14 cellular contexts compared by ENCODE assay signal in genomic region chr10:86393858-86394472, GRCh38. TPM values are rescaled to one million over a fixed set of nuclear protein-coding genes. Genes with fewer than 3 reads are reported as not detected.
"Had no signal": no experiment of that assay in that cellular context is flagged by ENCODE, and none has a peak within 500 bp of the region (broad histone marks: within the 10 kb centered on the region; RNA-seq: fewer than 3 reads in every experiment).

No MANE protein-coding gene starts in this region.

- ATAC-seq: heart left ventricle had no signal

- H3K9me3 Mint-ChIP-seq: memory B cell; stimulated activated naive CD8-positive, alpha-beta T cell treated with anti-CD3 and anti-CD28 coated beads, Interleukin-15, Interleukin-2, amounts not matched to agents 100 ng/mL and 50 ng/mL, for 24 hours had no signal

- H3K36me3 ChIP-seq: cardiac muscle cell, heart left ventricle, left ventricle myocardium inferior, sigmoid colon had no signal

- H3K36me3 Mint-ChIP-seq: memory B cell had no signal

- H3K4me3 Mint-ChIP-seq: memory B cell; stimulated activated naive CD8-positive, alpha-beta T cell treated with anti-CD3 and anti-CD28 coated beads, Interleukin-15, Interleukin-2, amounts not matched to agents 100 ng/mL and 50 ng/mL, for 24 hours had no signal

- H3K4me3 ChIP-seq: cardiac muscle cell, heart left ventricle, left ventricle myocardium inferior, sigmoid colon, testis had no signal

- H3K27ac ChIP-seq: cardiac muscle cell, heart left ventricle, left ventricle myocardium inferior, sigmoid colon, testis had no signal

- H3K9me3 ChIP-seq: heart left ventricle, left ventricle myocardium inferior, sigmoid colon, testis had no signal

- DNase-seq: activated CD4-positive, alpha-beta T cell treated with anti-CD3 and anti-CD28 coated beads, Interleukin-2, amount 50 U/mL, for 1 hour; activated naive CD4-positive, alpha-beta T cell treated with Interleukin-2 at 50 U/mL for 16 hours; activated T-cell treated with anti-CD3 and anti-CD28 coated beads, Interleukin-2, amount 50 U/mL, for 48 hours; foreskin melanocyte; heart left ventricle; left ventricle myocardium inferior; sigmoid colon; stimulated activated CD4-positive, alpha-beta T cell treated with anti-CD3 and anti-CD28 coated beads, Interleukin-2, amount 100 ng/mL, for 48 hours; T-helper 1 cell; testis had no signal

- H3K27ac Mint-ChIP-seq: memory B cell; stimulated activated naive CD8-positive, alpha-beta T cell treated with anti-CD3 and anti-CD28 coated beads, Interleukin-15, Interleukin-2, amounts not matched to agents 100 ng/mL and 50 ng/mL, for 24 hours had no signal

- H3K27me3 ChIP-seq: testis had no signal

RNA-seq across cellular contexts. Expression of gene GRID1, which starts 27.4 kb away (rescaled TPM):
- total RNA-seq: osteoblast had no signal
